Comparison of ENCODE assay signal across 19 cellular contexts in genomic region chr4:54727346-54727745, GRCh38.
DNase-seq lines count a peak whose midpoint lies in the region; ATAC-seq, FAIRE-seq and TF ChIP-seq lines count a peak whose summit lies in the region.
"Had no signal": no experiment of that assay in that cellular context is flagged by ENCODE, and none has a peak within 500 bp of the region (broad histone marks: within the 10 kb centered on the region; RNA-seq: fewer than 3 reads in every experiment).

No MANE protein-coding gene starts in this region.

- DNase-seq in DMS79 treated with DMSO at 0.1 percent for 48 hours (lab: John Stamatoyannopoulos, UW) (no peak), NCI-H2029 treated with DMSO at 0.1 percent for 48 hours (lab: John Stamatoyannopoulos, UW) (no peak), D721Med (ENCODE audit: insufficient read length, low spot score) (no peak)
- DNase-seq: activated T-cell treated with anti-CD3 and anti-CD28 coated beads, Interleukin-2, amount 50 U/mL, for 24 hours; body of pancreas; CD4-positive, CD25-positive, alpha-beta regulatory T cell; foreskin melanocyte; left colon; mucosa of descending colon; NCI-H187; NCI-H446 treated with DMSO at 0.1 percent for 48 hours; right cardiac atrium; stomach; T-cell had no signal

- no peak for FAIRE-seq in D721Med (lab: Jason Lieb, UNC)

- TF ChIP-seq CTCF in D721Med (IDR thresholded peaks at IDR 0.05; ENCODE audit: insufficient read depth, missing control alignments) = no peak

- peak; percentile 40 for ATAC-seq in GM18499 (IDR thresholded peaks at IDR 0.05; ENCODE audit: insufficient read depth, unreplicated experiment)
- peak; percentile 51 for ATAC-seq in GM19351 (IDR thresholded peaks at IDR 0.05; ENCODE audit: unreplicated experiment)
- peak; percentile 68 for ATAC-seq in HG02678 (IDR thresholded peaks at IDR 0.05; ENCODE audit: unreplicated experiment)
- ATAC-seq in HG03378 (IDR thresholded peaks at IDR 0.05; ENCODE audit: unreplicated experiment) = peak; percentile 71
- no peak for ATAC-seq in GM21390 (IDR thresholded peaks at IDR 0.05; ENCODE audit: unreplicated experiment)
- ATAC-seq: body of pancreas, left colon, mucosa of descending colon, right cardiac atrium, T-cell had no signal
